In the genomic region with DNA sequence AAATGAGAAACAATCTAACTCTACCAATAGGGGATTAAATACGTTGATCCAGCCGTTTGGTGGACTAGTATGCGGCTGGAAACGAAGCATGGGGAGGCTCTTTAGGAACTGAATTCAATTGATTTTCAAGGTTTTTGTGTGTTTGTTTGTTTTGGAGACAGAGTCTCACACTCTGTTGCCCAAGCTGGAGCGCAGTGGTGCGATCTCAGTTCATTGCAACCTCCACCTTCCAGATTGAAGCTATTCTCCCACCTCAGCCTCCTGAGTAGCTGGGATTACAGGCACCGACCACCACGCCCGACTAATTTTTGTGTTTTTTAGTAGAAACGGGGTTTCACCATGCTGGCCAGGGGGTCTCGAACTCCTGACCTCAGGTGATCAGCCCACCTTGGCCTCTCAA, we compare ENCODE assay signal across 26 cellular contexts. TPM values are rescaled to one million over a fixed set of nuclear protein-coding genes. Genes with fewer than 3 reads are reported as not detected.
"Had no signal": no experiment of that assay in that cellular context is flagged by ENCODE, and none has a peak within 500 bp of the region (broad histone marks: within the 10 kb centered on the region; RNA-seq: fewer than 3 reads in every experiment).

No MANE protein-coding gene starts in this region.

- H3K27me3 ChIP-seq: esophagus muscularis mucosa, gastroesophageal sphincter, tibial artery had no signal

- H3K9me3 ChIP-seq: esophagus muscularis mucosa, gastroesophageal sphincter, mucosa of descending colon, tibial artery had no signal

- ATAC-seq: effector memory CD8-positive, alpha-beta T cell; gastroesophageal sphincter; mucosa of descending colon; sciatic nerve; stimulated activated naive CD8-positive, alpha-beta T cell treated with anti-CD3 and anti-CD28 coated beads, Interleukin-15, amount 100 ng/mL, for 72 hours had no signal

- H3K4me3 Mint-ChIP-seq: activated naive CD4-positive, alpha-beta T cell treated with anti-CD3 and anti-CD28 coated beads, Interleukin-2, amount 10 ng/mL, durations not matched to agents 7 days and 5 days; central memory CD8-positive, alpha-beta T cell; effector memory CD8-positive, alpha-beta T cell; neural crest cell; stimulated activated naive CD8-positive, alpha-beta T cell treated with anti-CD3 and anti-CD28 coated beads, Interleukin-15, amount 100 ng/mL, for 72 hours had no signal

- H3K4me3 ChIP-seq: esophagus muscularis mucosa, gastroesophageal sphincter, mucosa of descending colon, tibial artery had no signal

- H3K27me3 Mint-ChIP-seq: activated naive CD4-positive, alpha-beta T cell treated with anti-CD3 and anti-CD28 coated beads, Interleukin-2, amount 10 ng/mL, durations not matched to agents 7 days and 5 days; central memory CD8-positive, alpha-beta T cell; effector memory CD8-positive, alpha-beta T cell; stimulated activated naive CD8-positive, alpha-beta T cell treated with anti-CD3 and anti-CD28 coated beads, Interleukin-15, amount 100 ng/mL, for 72 hours had no signal

- DNase-seq: activated CD4-positive, alpha-beta T cell treated with anti-CD3 and anti-CD28 coated beads for 1 hour; activated CD4-positive, alpha-beta T cell treated with anti-CD3 and anti-CD28 coated beads, Interleukin-2, amount 50 U/mL, for 4 hours; activated CD8-positive, alpha-beta memory T cell treated with anti-CD3 and anti-CD28 coated beads for 24 hours; activated CD8-positive, alpha-beta memory T cell treated with anti-CD3 and anti-CD28 coated beads, Interleukin-2, amount 50 U/mL, for 4 hours; activated effector memory CD4-positive, alpha-beta T cell treated with anti-CD3 and anti-CD28 coated beads, Interleukin-2, amount 50 U/mL, for 16 hours; activated naive CD4-positive, alpha-beta T cell treated with anti-CD3 and anti-CD28 coated beads, Interleukin-2, amount 10 ng/mL, durations not matched to agents 7 days and 5 days; activated T-cell treated with anti-CD3 and anti-CD28 coated beads, Interleukin-2, amount 50 U/mL, for 48 hours; aorta; effector memory CD8-positive, alpha-beta T cell; head of caudate nucleus; hypothalamus; mesenchymal stem cell; mucosa of descending colon; small intestine; stimulated activated CD4-positive, alpha-beta T cell treated with anti-CD3 and anti-CD28 coated beads, Interleukin-2, amount 100 ng/mL, for 24 hours; stimulated activated naive CD8-positive, alpha-beta T cell treated with anti-CD3 and anti-CD28 coated beads, Interleukin-15, amount 100 ng/mL, for 72 hours; T-helper 1 cell; tibial artery; WERI-Rb-1 had no signal

- H3K27ac Mint-ChIP-seq: activated naive CD4-positive, alpha-beta T cell treated with anti-CD3 and anti-CD28 coated beads, Interleukin-2, amount 10 ng/mL, durations not matched to agents 7 days and 5 days had no signal

- H3K9me3 Mint-ChIP-seq: activated naive CD4-positive, alpha-beta T cell treated with anti-CD3 and anti-CD28 coated beads, Interleukin-2, amount 10 ng/mL, durations not matched to agents 7 days and 5 days; central memory CD8-positive, alpha-beta T cell; effector memory CD8-positive, alpha-beta T cell; neural crest cell; stimulated activated naive CD8-positive, alpha-beta T cell treated with anti-CD3 and anti-CD28 coated beads, Interleukin-15, amount 100 ng/mL, for 72 hours had no signal

- H3K27ac ChIP-seq: esophagus muscularis mucosa, gastroesophageal sphincter, tibial artery, WERI-Rb-1 had no signal

RNA-seq across cellular contexts. Expression of a gene that starts 20.5 kb away (rescaled TPM):
- total RNA-seq: aorta, dermis microvascular lymphatic vessel endothelial cell, gastroesophageal sphincter, lower leg skin, mucosa of descending colon, neural crest cell had no signal
- polyA plus RNA-seq: aorta, small intestine had no signal
